10 cellular contexts compared by ENCODE assay signal in the genomic region with DNA sequence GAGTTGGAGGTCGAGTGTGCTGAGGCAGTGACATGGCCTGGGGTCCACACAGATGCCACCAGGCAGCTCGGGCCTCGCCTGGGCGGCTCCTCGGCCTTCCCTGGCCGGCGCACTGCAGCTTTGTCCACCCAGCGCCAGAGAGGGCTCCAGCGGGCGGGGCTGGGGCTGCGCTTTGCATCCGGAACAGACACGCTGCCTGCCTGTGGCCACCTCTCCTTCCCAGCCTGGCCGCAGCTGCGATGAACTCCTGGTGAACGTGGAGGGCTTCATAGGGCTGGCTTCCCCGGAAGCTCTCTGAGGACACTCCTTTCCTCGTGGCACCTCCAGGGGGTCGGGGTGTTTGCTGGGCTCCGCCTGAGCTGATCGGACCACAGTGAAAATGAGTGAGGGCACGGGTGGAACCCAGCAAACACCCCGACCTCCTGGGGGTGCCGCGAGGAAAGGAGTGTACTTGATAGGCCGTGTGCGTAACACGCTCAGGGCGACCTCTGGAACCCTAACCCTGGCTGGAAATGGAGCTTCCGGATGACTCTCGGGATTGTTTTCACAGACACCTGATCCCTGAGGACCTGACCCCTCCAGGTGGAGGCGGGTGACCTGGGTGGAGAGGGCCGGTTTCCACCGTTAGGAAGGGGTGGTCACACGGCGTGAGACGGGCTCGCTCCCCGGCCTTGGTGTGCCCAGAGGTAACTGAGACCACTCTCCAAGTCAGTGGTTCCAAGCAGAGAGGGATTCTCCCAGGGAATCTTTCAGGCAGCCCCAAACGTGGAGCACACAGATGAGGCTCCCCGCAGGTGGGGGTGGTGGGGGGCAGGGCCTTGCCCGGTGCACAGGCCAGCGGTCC. TPM values are rescaled to one million over a fixed set of nuclear protein-coding genes. Genes with fewer than 3 reads are reported as not detected.
DNase-seq lines count a peak whose midpoint lies in the region; ATAC-seq, FAIRE-seq and TF ChIP-seq lines count a peak whose summit lies in the region.
"Had no signal": no experiment of that assay in that cellular context is flagged by ENCODE, and none has a peak within 500 bp of the region (broad histone marks: within the 10 kb centered on the region; RNA-seq: fewer than 3 reads in every experiment).

No MANE protein-coding gene starts in this region.

- TF ChIP-seq EP300 in HepG2 (IDR thresholded peaks at IDR 0.05; ENCODE audit: low read depth in 2 of 2, low read length in 2 of 2) (no peak), HepG2 (CRISPR knock-in tag; IDR thresholded peaks at IDR 0.05; ENCODE audit: borderline replicate concordance) (no peak)

- H3K9me3 ChIP-seq in HepG2 (ENCODE audit: low read length) (no peaks in the 10 kb centered on the region), thoracic aorta (no peaks in the 10 kb centered on the region)

- no peak overlapping the region for H2AFZ ChIP-seq in HepG2 (ENCODE audit: low read length)

- H3K9ac ChIP-seq in HepG2 (ENCODE audit: insufficient read depth, low read depth, low read length): no peak overlapping the region

- H3K79me2 ChIP-seq in HepG2 (ENCODE audit: insufficient read depth, low read length): no peaks in the 10 kb centered on the region

- no peak for FAIRE-seq in HepG2 (lab: Jason Lieb, UNC)
- FAIRE-seq: endometrium had no signal

- peak overlapping the region in 1 of 2 donors; percentile 28 for H3K27ac ChIP-seq in coronary artery
- no peak overlapping the region for H3K27ac ChIP-seq in HepG2 (ENCODE audit: extremely low read length, insufficient read depth, low read length)
- no peak overlapping the region for H3K27ac ChIP-seq in thoracic aorta

- H4K20me1 ChIP-seq in HepG2 (ENCODE audit: insufficient read depth, low read length): no peaks in the 10 kb centered on the region

- intact Hi-C loops in HepG2 (cut with micrococcal nuclease; ENCODE audit: unreplicated experiment): no loop called here

- H3K4me2 ChIP-seq in HepG2 (ENCODE audit: low read depth, low read length): peak overlapping the region; percentile 45

- peak; percentile 22 for DNase-seq in M059J (ENCODE audit: low read depth)
- no peak for DNase-seq in coronary artery (ENCODE audit: low spot score)
- no peak for DNase-seq in HepG2 (ENCODE audit: low spot score)
- DNase-seq in thoracic aorta (ENCODE audit: low spot score): no peak
- DNase-seq: midbrain, NCI-H82 had no signal

- in situ Hi-C loops in HepG2 (cut with HindIII; ENCODE audit: extremely low pct_ligation_motif_present, low pct_unique_long_range_greater_than_20kb): no loop called here

- no peaks in the 10 kb centered on the region for H3K36me3 ChIP-seq in HepG2 (replicated peaks in 1 of 2; ENCODE audit: control insufficient read depth in 1 of 2, insufficient read depth in 2 of 2, low read length in 2 of 2)
- no peaks in the 10 kb centered on the region for H3K36me3 ChIP-seq in thoracic aorta

- no peak for TF ChIP-seq CTCF in coronary artery (IDR thresholded peaks at IDR 0.05)
- no peak for TF ChIP-seq CTCF in HepG2 (CRISPR knock-in tag; IDR thresholded peaks at IDR 0.05)
- TF ChIP-seq CTCF in thoracic aorta (IDR thresholded peaks at IDR 0.05): no peak

- H3K4me1 ChIP-seq in HepG2 (ENCODE audit: insufficient read depth, low read length): peaks cover 55% of the 10 kb centered on the region
- peaks cover 5 to 12% of the 10 kb centered on the region in 2 donors for H3K4me1 ChIP-seq in thoracic aorta (ENCODE audit: control insufficient read depth in 1 of 2, low read depth in 2 of 2)

- H3K4me3 ChIP-seq in coronary artery: peak overlapping the region; percentile 60
- H3K4me3 ChIP-seq in HepG2 (replicated peaks in 1 of 3; ENCODE audit: insufficient read depth in 1 of 3, low read depth in 2 of 3, low read length in 3 of 3): peak overlapping the region in 1 of 3 experiments; percentile 48; a peak in 1 of 6 replicates
- H3K4me3 ChIP-seq in thoracic aorta: peak overlapping the region; percentile 58

- ATAC-seq in HepG2: peak; percentile 65
- ATAC-seq in thoracic aorta (ENCODE audit: insufficient number of reproducible peaks, low FRiP score, low read depth): no peak
- ATAC-seq in HG03460 (IDR thresholded peaks at IDR 0.05; ENCODE audit: unreplicated experiment): no peak
- ATAC-seq in HG02973 (IDR thresholded peaks at IDR 0.05; ENCODE audit: unreplicated experiment): no peak
- ATAC-seq in HG03095 (IDR thresholded peaks at IDR 0.05; ENCODE audit: unreplicated experiment): no peak

- H3K27me3 ChIP-seq in HepG2 (ENCODE audit: control insufficient read depth in 1 of 2, insufficient read depth in 2 of 2, low read length in 2 of 2) (peaks cover 9 to 80% of the 10 kb centered on the region in 2 experiments), thoracic aorta (replicated peaks; ENCODE audit: insufficient read depth) (no peaks in the 10 kb centered on the region)

- CTCF ChIA-PET in HepG2 (lab: Yijun Ruan, JAX; ENCODE audit: low intra/inter-chr PET ratio, low total read pairs): no interaction called here

- BruUV-seq in HepG2 (replicated peaks; lab: Mats Ljungman, UMichigan): no TSS peak

- WGBS in HepG2 (ENCODE audit: low lambda C conversion rate): 16% methylated on average over 8 of the region's 43 CpGs

- POLR2A ChIA-PET in HepG2 (lab: Yijun Ruan, JAX): no interaction called here

- TF ChIP-seq RAD21 in HepG2 (CRISPR knock-in tag; IDR thresholded peaks at IDR 0.05): no peak

- no peak for TF ChIP-seq POLR2A in HepG2 (IDR thresholded peaks at IDR 0.05; ENCODE audit: insufficient read depth in 1 of 2, low read depth in 2 of 2, low read length in 2 of 2)

TF ChIP-seq in HepG2, 621 proteins besides CTCF, POLR2A, EP300 and RAD21 (continues in another document):
- TF ChIP-seq ZNF891 (CRISPR knock-in tag; IDR thresholded peaks at IDR 0.05): 0 out of 2 replicates have a peak, but pooled peaks have one; percentile 30
- TF ChIP-seq, protein P1, sequence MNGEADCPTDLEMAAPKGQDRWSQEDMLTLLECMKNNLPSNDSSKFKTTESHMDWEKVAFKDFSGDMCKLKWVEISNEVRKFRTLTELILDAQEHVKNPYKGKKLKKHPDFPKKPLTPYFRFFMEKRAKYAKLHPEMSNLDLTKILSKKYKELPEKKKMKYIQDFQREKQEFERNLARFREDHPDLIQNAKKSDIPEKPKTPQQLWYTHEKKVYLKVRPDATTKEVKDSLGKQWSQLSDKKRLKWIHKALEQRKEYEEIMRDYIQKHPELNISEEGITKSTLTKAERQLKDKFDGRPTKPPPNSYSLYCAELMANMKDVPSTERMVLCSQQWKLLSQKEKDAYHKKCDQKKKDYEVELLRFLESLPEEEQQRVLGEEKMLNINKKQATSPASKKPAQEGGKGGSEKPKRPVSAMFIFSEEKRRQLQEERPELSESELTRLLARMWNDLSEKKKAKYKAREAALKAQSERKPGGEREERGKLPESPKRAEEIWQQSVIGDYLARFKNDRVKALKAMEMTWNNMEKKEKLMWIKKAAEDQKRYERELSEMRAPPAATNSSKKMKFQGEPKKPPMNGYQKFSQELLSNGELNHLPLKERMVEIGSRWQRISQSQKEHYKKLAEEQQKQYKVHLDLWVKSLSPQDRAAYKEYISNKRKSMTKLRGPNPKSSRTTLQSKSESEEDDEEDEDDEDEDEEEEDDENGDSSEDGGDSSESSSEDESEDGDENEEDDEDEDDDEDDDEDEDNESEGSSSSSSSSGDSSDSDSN (CRISPR knock-in tag; IDR thresholded peaks at IDR 0.05): 0 out of 2 replicates have a peak, but pooled peaks have one; percentile 15

RNA-seq across cellular contexts. Expression of gene RXRA, which starts 31.8 kb away (rescaled TPM):
- 12.5 and 22.6 TPM in 2 replicates for total RNA-seq in M059J (2014; rRNA removed; shearing (Covaris generic))
- total RNA-seq in HepG2 (2016; rRNA removed; fragmentation: Illumina TruSeq; extraction: Trizol) (19.2 and 29.2 TPM in 2 replicates), thoracic aorta (10 to 100 TPM; 45.4 to 58.1 TPM)
- total RNA-seq in HepG2 (2016; cell fraction: cytosol; rRNA removed; fragmentation: Illumina TruSeq; extraction: Trizol; ENCODE audit: low read depth): 24.1 and 24.5 TPM in 2 replicates
- 16.2 and 29.2 TPM in 2 replicates for total RNA-seq in HepG2 (2016; cell fraction: insoluble cytoplasmic fraction; rRNA removed; fragmentation: Illumina TruSeq; extraction: Trizol)
- total RNA-seq in HepG2 (2016; cell fraction: membrane; rRNA removed; fragmentation: Illumina TruSeq; extraction: Trizol): 50.6 and 51.0 TPM in 2 replicates
- 14.5 and 14.9 TPM in 2 replicates for total RNA-seq in HepG2 (2016; cell fraction: nucleus; rRNA removed; fragmentation: Illumina TruSeq; extraction: Trizol)
- 18.9 and 23.8 TPM in 2 replicates for polyA plus RNA-seq in HepG2 (2011; rRNA removed)
- polyA plus RNA-seq in HepG2 (2011; cell fraction: cytosol; rRNA removed): 20.3 and 28.6 TPM in 2 replicates
- polyA plus RNA-seq in HepG2 (2011; cell fraction: nucleus; rRNA removed): 25.5 and 28.6 TPM in 2 replicates
- 42.6 and 48.4 TPM in 2 replicates for polyA plus RNA-seq in HepG2 (2012)
- 68.3 and 74.3 TPM in 2 replicates for polyA plus RNA-seq in HepG2 (2016; cell fraction: cytosol; fragmentation: Illumina TruSeq; extraction: Trizol; ENCODE audit: low read depth)
- polyA plus RNA-seq in HepG2 (2016; cell fraction: insoluble cytoplasmic fraction; fragmentation: Illumina TruSeq; extraction: Trizol; ENCODE audit: low read depth): 28.2 and 39.1 TPM in 2 replicates
- 81.0 and 95.6 TPM in 2 replicates for polyA plus RNA-seq in HepG2 (2016; cell fraction: membrane; fragmentation: Illumina TruSeq; extraction: Trizol; ENCODE audit: low read depth)
- 27.8 and 30.7 TPM in 2 replicates for polyA plus RNA-seq in HepG2 (2016; cell fraction: nucleus; fragmentation: Illumina TruSeq; extraction: Trizol; ENCODE audit: insufficient read depth, low read depth)
- 26.4 and 69.1 TPM in 2 replicates for polyA minus RNA-seq in HepG2 (2011; rRNA and poly(A)+ RNA removed; ENCODE audit: low replicate concordance)
- polyA minus RNA-seq in HepG2 (2011; cell fraction: cytosol; rRNA and poly(A)+ RNA removed): 27.2 and 30.5 TPM in 2 replicates
- 13.6 and 15.8 TPM in 2 replicates for polyA minus RNA-seq in HepG2 (2011; cell fraction: nucleus; rRNA and poly(A)+ RNA removed)
